In the genomic region with DNA sequence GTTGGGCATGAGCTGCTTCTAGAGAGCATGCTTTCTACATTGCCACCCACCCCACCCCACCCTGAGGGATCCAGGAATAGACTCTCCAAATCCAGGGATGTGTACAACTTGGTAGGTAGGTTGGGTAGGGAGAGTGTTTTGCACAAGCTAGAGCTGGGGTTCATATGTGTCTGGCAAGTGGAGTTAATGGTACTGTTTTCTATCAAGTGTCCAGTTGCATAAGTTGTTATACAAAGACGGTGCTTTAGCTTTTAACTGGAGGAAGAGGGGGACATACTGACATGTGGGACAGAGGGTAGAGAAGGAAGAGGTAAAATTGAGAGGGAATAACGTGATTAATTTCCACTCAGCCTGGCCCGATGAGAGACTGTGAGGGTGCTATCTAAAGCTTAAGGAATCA, we compare ENCODE assay signal across 25 cellular contexts. TPM values are rescaled to one million over a fixed set of nuclear protein-coding genes. Genes with fewer than 3 reads are reported as not detected.
"Had no signal": no experiment of that assay in that cellular context is flagged by ENCODE, and none has a peak within 500 bp of the region (broad histone marks: within the 10 kb centered on the region; RNA-seq: fewer than 3 reads in every experiment).

No MANE protein-coding gene starts in this region.

- ATAC-seq: effector memory CD8-positive, alpha-beta T cell; esophagus mucosa; gastrocnemius medialis; heart right ventricle; left cardiac atrium; left lung; left ventricle myocardium superior; lower lobe of right lung; mucosa of descending colon; naive thymus-derived CD8-positive, alpha-beta T cell had no signal

- H3K4me1 ChIP-seq: colonic mucosa, gastrocnemius medialis, heart right ventricle, left lung, lower lobe of right lung had no signal

- H3K27ac Mint-ChIP-seq: dendritic cell treated with granulocyte-macrophage colony-stimulating factor and Interleukin-4, amounts not matched to agents 40 ng/mL and 50 ng/mL, for 4 days; effector memory CD8-positive, alpha-beta T cell; endodermal cell; mesothelial cell of epicardium; naive thymus-derived CD8-positive, alpha-beta T cell had no signal

- H3K36me3 Mint-ChIP-seq: mesothelial cell of epicardium had no signal

- H3K4me3 ChIP-seq: colonic mucosa, esophagus squamous epithelium, gastrocnemius medialis, heart right ventricle, left lung, lower lobe of right lung, mucosa of descending colon had no signal

- H3K9me3 Mint-ChIP-seq: dendritic cell treated with granulocyte-macrophage colony-stimulating factor and Interleukin-4, amounts not matched to agents 40 ng/mL and 50 ng/mL, for 4 days; effector memory CD8-positive, alpha-beta T cell; endodermal cell had no signal

- H3K4me1 Mint-ChIP-seq: naive B cell; naive thymus-derived CD8-positive, alpha-beta T cell had no signal

- DNase-seq: colonic mucosa; cortex of kidney; effector CD8-positive, alpha-beta T cell; effector memory CD8-positive, alpha-beta T cell; endodermal cell; erythroblast; esophagus squamous epithelium; foreskin fibroblast; foreskin melanocyte; gastrocnemius medialis; glutamatergic neuron; head of caudate nucleus; heart right ventricle; hippocampal formation; left cardiac atrium; left lung; left ventricle myocardium superior; lower lobe of right lung; mucosa of descending colon; naive B cell; naive thymus-derived CD8-positive, alpha-beta T cell had no signal

- H3K9me3 ChIP-seq: colonic mucosa, esophagus squamous epithelium, gastrocnemius medialis, heart right ventricle, left lung, lower lobe of right lung, mucosa of descending colon had no signal

- H3K36me3 ChIP-seq: colonic mucosa, esophagus squamous epithelium, gastrocnemius medialis, heart right ventricle, left lung, lower lobe of right lung had no signal

- H3K27me3 ChIP-seq: colonic mucosa, esophagus squamous epithelium, gastrocnemius medialis, left lung had no signal

- H3K27ac ChIP-seq: colonic mucosa, epithelial cell of prostate, esophagus squamous epithelium, gastrocnemius medialis, heart right ventricle, left lung, lower lobe of right lung had no signal

- H3K4me3 Mint-ChIP-seq: dendritic cell treated with granulocyte-macrophage colony-stimulating factor and Interleukin-4, amounts not matched to agents 40 ng/mL and 50 ng/mL, for 4 days; effector memory CD8-positive, alpha-beta T cell; endodermal cell; mesothelial cell of epicardium; naive B cell; naive thymus-derived CD8-positive, alpha-beta T cell had no signal

RNA-seq across cellular contexts. Expression of a gene that starts 51.0 kb away (rescaled TPM):
- total RNA-seq: naive thymus-derived CD8-positive, alpha-beta T cell had no signal
- polyA plus RNA-seq: naive thymus-derived CD8-positive, alpha-beta T cell had no signal
